In genomic region chr6:12490904-12491571, GRCh38 we compare ENCODE assay signal across 9 cellular contexts.
A peak's percentile ranks its signal among the peaks of the same experiment; 100 is the strongest.
DNase-seq lines count a peak whose midpoint lies in the region; ATAC-seq and TF ChIP-seq lines count a peak whose summit lies in the region.
"Had no signal": no experiment of that assay in that cellular context is flagged by ENCODE, and none has a peak within 500 bp of the region (broad histone marks: within the 10 kb centered on the region; RNA-seq: fewer than 3 reads in every experiment).

No MANE protein-coding gene starts in this region.

- no peaks in the 10 kb centered on the region for H3K27me3 ChIP-seq in heart right ventricle

- whole genome bisulfite sequencing in heart right ventricle, 2 donors = 28 to 46% methylated on average over 2 of the region's 2 CpGs

- DNase-seq in heart right ventricle (no peak), Right ventricle myocardium inferior (ENCODE audit: missing footprints) (no peak), RPMI7951 (ENCODE audit: low read depth) (peak; percentile 97), fibroblast of the aortic adventitia (ENCODE audit: low read depth) (peak; percentile 98), stromal cell of bone marrow (ENCODE audit: low read depth) (peak; percentile 91), NK-92 (lab: John Stamatoyannopoulos, UW; ENCODE audit: unreplicated experiment) (no peak)
- DNase-seq: Caco-2 had no signal

- intact Hi-C loops in heart right ventricle (cut with DNase I) = no loop called here
- intact Hi-C loops in Right ventricle myocardium inferior (cut with DNase I) = no loop called here

- H3K4me3 ChIP-seq in heart right ventricle (no peak overlapping the region), fibroblast of the aortic adventitia (ENCODE audit: low read depth, low read length) (no peak overlapping the region)

- peak overlapping the region in 6 of 10 donors; percentile 30 to 61 (median 50) for H3K27ac ChIP-seq in heart right ventricle

- H3K4me1 ChIP-seq in heart right ventricle = peaks cover 0 to 29% (median 14%) of the 10 kb centered on the region in 9 donors

- TF ChIP-seq CTCF in heart right ventricle (IDR thresholded peaks at IDR 0.05) (no peak), fibroblast of the aortic adventitia (IDR thresholded peaks at IDR 0.05; ENCODE audit: insufficient read depth, low read length) (no peak)

- no peaks in the 10 kb centered on the region for H3K36me3 ChIP-seq in heart right ventricle

- ATAC-seq in heart right ventricle (peak in 5 of 8 donors; percentile 11 to 59 (median 48)), Right ventricle myocardium inferior (no peak), HG02885 (IDR thresholded peaks at IDR 0.05; ENCODE audit: poor library complexity, unreplicated experiment) (no peak)
- ATAC-seq in activated CD4-positive, CD25-positive, alpha-beta regulatory T cell treated with anti-CD3 and anti-CD28 coated beads, Interleukin-2, amount 50 U/mL, for 24 hours = no peak

- H3K9me3 ChIP-seq in heart right ventricle = peaks cover 0 to 8% (median 0%) of the 10 kb centered on the region in 11 donors

Comparison
In these comparisons a context has a peak if more than half of its experiments do, and no peak if none do; other contexts are left out.
1. ATAC-seq: peak in heart right ventricle (5 of 8); none in Right ventricle myocardium inferior (single experiment), HG02885 (single experiment) and activated CD4-positive, CD25-positive, alpha-beta regulatory T cell treated with anti-CD3 and anti-CD28 coated beads, Interleukin-2, amount 50 U/mL, for 24 hours (0 of 2).
2. DNase-seq: peak in RPMI7951 (single experiment), fibroblast of the aortic adventitia (single experiment) and stromal cell of bone marrow (single experiment); none in heart right ventricle (0 of 2), Right ventricle myocardium inferior (single experiment) and NK-92 (single experiment).